34 cellular contexts compared by ENCODE assay signal in the genomic region with DNA sequence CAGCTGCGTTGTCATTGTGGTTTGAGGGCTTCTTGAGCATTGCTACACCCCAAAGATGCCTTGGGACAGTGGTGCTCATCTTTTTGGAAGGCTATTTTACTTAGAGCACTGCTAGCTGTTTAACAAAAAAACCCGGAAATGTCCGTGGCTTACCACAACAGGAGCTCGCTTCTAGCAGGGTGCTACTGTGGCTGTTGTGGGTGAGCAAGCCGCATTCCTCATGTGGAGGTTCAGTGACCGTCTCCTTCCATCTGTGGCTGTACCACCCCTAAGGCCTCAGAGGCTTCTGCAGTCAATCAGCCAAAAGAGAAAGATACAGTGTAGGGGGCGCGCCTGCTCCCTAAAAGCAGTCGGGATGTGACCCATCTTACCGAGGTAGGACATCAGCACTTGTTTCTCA.
A peak's percentile ranks its signal among the peaks of the same experiment; 100 is the strongest.
DNase-seq lines count a peak whose midpoint lies in the region; TF ChIP-seq lines count a peak whose summit lies in the region.
"Had no signal": no experiment of that assay in that cellular context is flagged by ENCODE, and none has a peak within 500 bp of the region (broad histone marks: within the 10 kb centered on the region; RNA-seq: fewer than 3 reads in every experiment).

No MANE protein-coding gene starts in this region.

- peaks cover 13% of the 10 kb centered on the region for H3K4me1 ChIP-seq in BLaER1
- H3K4me1 ChIP-seq in mesenchymal stem cell (ENCODE audit: control insufficient read depth, insufficient read depth, low read depth, low read length), result peaks cover 3% of the 10 kb centered on the region
- H3K4me1 ChIP-seq: parathyroid adenoma, SJSA1 had no signal

- H3K4me2 ChIP-seq in BLaER1 (peak overlapping the region; percentile 57), mesenchymal stem cell (ENCODE audit: low read length, poor library complexity, severe bottlenecking) (no peak overlapping the region)

- H3K36me3 Mint-ChIP-seq in osteocyte (ENCODE audit: unreplicated experiment), result no peaks in the 10 kb centered on the region
- H3K36me3 Mint-ChIP-seq: activated naive CD8-positive, alpha-beta T cell treated with anti-CD3 and anti-CD28 coated beads, Interleukin-2, amount 10 ng/mL, durations not matched to agents 7 days and 5 days had no signal

- peaks cover 17% of the 10 kb centered on the region for H3K9me3 Mint-ChIP-seq in osteocyte (ENCODE audit: unreplicated experiment)
- H3K9me3 Mint-ChIP-seq: neural crest cell had no signal

- no peaks in the 10 kb centered on the region for H3K4me1 Mint-ChIP-seq in osteocyte (ENCODE audit: unreplicated experiment)
- H3K4me1 Mint-ChIP-seq: activated naive CD8-positive, alpha-beta T cell treated with anti-CD3 and anti-CD28 coated beads, Interleukin-2, amount 10 ng/mL, durations not matched to agents 7 days and 5 days; B cell; CD8-positive, alpha-beta memory T cell; neural crest cell had no signal

- no peak overlapping the region for H2BK15ac ChIP-seq in mesenchymal stem cell (ENCODE audit: low read depth, poor library complexity, severe bottlenecking)

- H3K36me3 ChIP-seq in BLaER1 (no peaks in the 10 kb centered on the region), mesenchymal stem cell (ENCODE audit: control insufficient read depth in 1 of 2, insufficient read depth in 2 of 2, low read depth in 1 of 2, low read length in 2 of 2) (no peaks in the 10 kb centered on the region)
- H3K36me3 ChIP-seq: cardiac muscle cell, SJSA1 had no signal

- H3K27ac Mint-ChIP-seq in osteocyte (ENCODE audit: unreplicated experiment), result no peak overlapping the region
- H3K27ac Mint-ChIP-seq: activated naive CD8-positive, alpha-beta T cell treated with anti-CD3 and anti-CD28 coated beads, Interleukin-2, amount 10 ng/mL, durations not matched to agents 7 days and 5 days; B cell; CD8-positive, alpha-beta memory T cell; HFFc6 had no signal

- no peak overlapping the region for H3K4me3 ChIP-seq in BLaER1
- no peak overlapping the region for H3K4me3 ChIP-seq in Jurkat, Clone E6-1 (ENCODE audit: low read length)
- H3K4me3 ChIP-seq in mesenchymal stem cell (ENCODE audit: insufficient read depth in 1 of 2, low read depth in 1 of 2, low read length in 2 of 2), result no peak overlapping the region
- H3K4me3 ChIP-seq: cardiac muscle cell, GM23248, SJSA1 had no signal

- TF ChIP-seq CTCF in osteocyte (IDR thresholded peaks at IDR 0.05), result no peak

- H2AFZ ChIP-seq in mesenchymal stem cell (ENCODE audit: low read depth, low read length), result no peak overlapping the region
- H2AFZ ChIP-seq: GM23248, parathyroid adenoma had no signal

- no peaks in the 10 kb centered on the region for H3K79me1 ChIP-seq in mesenchymal stem cell (replicated peaks; ENCODE audit: low read length, poor library complexity, severe bottlenecking)

- no peak overlapping the region for H3K14ac ChIP-seq in mesenchymal stem cell (ENCODE audit: low read length in 2 of 2)

- H4K20me1 ChIP-seq in BLaER1, result no peaks in the 10 kb centered on the region

- no peak overlapping the region for H3K18ac ChIP-seq in mesenchymal stem cell (ENCODE audit: low read depth in 1 of 2, low read length in 2 of 2)

- H3K27me3 Mint-ChIP-seq in osteocyte (ENCODE audit: unreplicated experiment), result no peaks in the 10 kb centered on the region
- H3K27me3 Mint-ChIP-seq: activated naive CD8-positive, alpha-beta T cell treated with anti-CD3 and anti-CD28 coated beads, Interleukin-2, amount 10 ng/mL, durations not matched to agents 7 days and 5 days; B cell had no signal

- H3K9me3 ChIP-seq in BLaER1 (no peaks in the 10 kb centered on the region), mesenchymal stem cell (ENCODE audit: control insufficient read depth, low read length) (no peaks in the 10 kb centered on the region)
- H3K9me3 ChIP-seq: SJSA1 had no signal

- no peak overlapping the region for H3K4ac ChIP-seq in mesenchymal stem cell (ENCODE audit: low read depth in 1 of 2, low read length in 2 of 2)

- WGBS in mesenchymal stem cell, result 70% methylated on average over 10 of the region's 10 CpGs

- peak overlapping the region; percentile 23 for H4K8ac ChIP-seq in mesenchymal stem cell (ENCODE audit: low read length)

- no peak overlapping the region for H4K91ac ChIP-seq in mesenchymal stem cell (ENCODE audit: low read length)

- H2BK12ac ChIP-seq in mesenchymal stem cell (ENCODE audit: low read length in 2 of 2), result no peak overlapping the region

- H2BK5ac ChIP-seq in mesenchymal stem cell (ENCODE audit: low read depth, low read length, poor library complexity, severe bottlenecking), result no peak overlapping the region

- H3K23ac ChIP-seq in mesenchymal stem cell (ENCODE audit: low read length in 2 of 2), result no peak overlapping the region

- H3K27ac ChIP-seq in BLaER1 (no peak overlapping the region), mesenchymal stem cell (ENCODE audit: low read length, poor library complexity, severe bottlenecking) (no peak overlapping the region)
- H3K27ac ChIP-seq: cardiac muscle cell, epithelial cell of prostate, GM23248, parathyroid adenoma, SJSA1 had no signal

- no peak overlapping the region for H2AK5ac ChIP-seq in mesenchymal stem cell (ENCODE audit: low read length, severe bottlenecking)

- no peak overlapping the region for H2BK120ac ChIP-seq in mesenchymal stem cell (ENCODE audit: low read depth, low read length)

- H3K9ac ChIP-seq in BLaER1 (no peak overlapping the region), mesenchymal stem cell (ENCODE audit: low read length) (no peak overlapping the region)
- H3K9ac ChIP-seq: GM23248, parathyroid adenoma had no signal

- H3K27me3 ChIP-seq in BLaER1 (peaks cover 6% of the 10 kb centered on the region; the same call in 1 of the 2 replicates), mesenchymal stem cell (ENCODE audit: control insufficient read depth in 1 of 2, insufficient read depth in 1 of 2, low read length in 2 of 2) (peaks cover 3 to 6% of the 10 kb centered on the region in 2 experiments)
- H3K27me3 ChIP-seq: SJSA1 had no signal

- peak; percentile 47 for DNase-seq in Jurkat, Clone E6-1 (ENCODE audit: low read depth, low spot score)
- DNase-seq in UCSD-AML1 (lab: John Stamatoyannopoulos, UW; ENCODE audit: unreplicated experiment) (peak; percentile 24), mesenchymal stem cell (no peak), osteocyte (ENCODE audit: extremely low spot score, unreplicated experiment) (no peak), NCI-H1436 (lab: John Stamatoyannopoulos, UW) (no peak), COLO829 (ENCODE audit: low spot score) (no peak), SKM-1 treated with dmso at 0.1 percent for 144 hours (lab: John Stamatoyannopoulos, UW; ENCODE audit: unreplicated experiment) (no peak)
- DNase-seq: activated CD4-positive, CD25-positive, alpha-beta regulatory T cell; activated gamma-delta T cell treated with Interleukin-2 at 50 U/mL for 16 hours; activated naive CD8-positive, alpha-beta T cell treated with anti-CD3 and anti-CD28 coated beads, Interleukin-2, amount 10 ng/mL, durations not matched to agents 7 days and 5 days; activated T-cell treated with anti-CD3 and anti-CD28 coated beads, Interleukin-2, amount 50 U/mL, for 48 hours; aorta; CD8-positive, alpha-beta memory T cell; DMS 273 treated with DMSO at 0.1 percent for 48 hours; effector CD4-positive, alpha-beta T cell; GM23248; HFFc6; hippocampal formation; KBM-7; left colon; mammary epithelial cell; NCI-H1417 treated with DMSO at 0.1 percent for 48 hours; NCI-H2107; NCI-H345; RPMI8226; small intestine; stimulated activated naive CD4-positive, alpha-beta T cell had no signal

- no peak overlapping the region for H3K4me3 Mint-ChIP-seq in osteocyte (ENCODE audit: unreplicated experiment)
- H3K4me3 Mint-ChIP-seq: activated naive CD8-positive, alpha-beta T cell treated with anti-CD3 and anti-CD28 coated beads, Interleukin-2, amount 10 ng/mL, durations not matched to agents 7 days and 5 days; B cell; CD8-positive, alpha-beta memory T cell; HFFc6; neural crest cell had no signal

Comparison
In these comparisons a context has a peak if more than half of its experiments do, and no peak if none do; other contexts are left out.
1. DNase-seq: peak in Jurkat, Clone E6-1 (single experiment) and UCSD-AML1 (single experiment); none in mesenchymal stem cell (single experiment), osteocyte (single experiment), NCI-H1436 (single experiment), COLO829 (single experiment) and SKM-1 treated with dmso at 0.1 percent for 144 hours (single experiment).